In genomic region chr1:43367026-43367903, GRCh38 we compare ENCODE assay signal across 8 cellular contexts. TPM values are rescaled to one million over a fixed set of nuclear protein-coding genes. Genes with fewer than 3 reads are reported as not detected.
DNase-seq lines count a peak whose midpoint lies in the region; ATAC-seq and TF ChIP-seq lines count a peak whose summit lies in the region.

No MANE protein-coding gene starts in this region.

- no peak overlapping the region for H3K27ac ChIP-seq in H9 (ENCODE audit: insufficient read length, low read depth, low read length)

- H3K4me2 ChIP-seq in H9 (ENCODE audit: insufficient read depth, insufficient read length, low read length) = peak overlapping the region; percentile 78

- H2BK12ac ChIP-seq in H9 (ENCODE audit: insufficient read length, low read depth, low read length) = no peak overlapping the region

- H3K4me1 Mint-ChIP-seq in H9 = peaks cover 23 to 36% of the 10 kb centered on the region in 2 experiments
- peaks cover 48% of the 10 kb centered on the region for H3K4me1 Mint-ChIP-seq in activated T-cell treated with anti-CD3 and anti-CD28 coated beads, Interleukin-2, amount 50 U/mL, for 72 hours (ENCODE audit: low read depth)
- peaks cover 35% of the 10 kb centered on the region for H3K4me1 Mint-ChIP-seq in osteocyte (ENCODE audit: unreplicated experiment)

- no peak overlapping the region for H3K56ac ChIP-seq in H9 (ENCODE audit: insufficient read length, low read depth, low read length)

- H4K20me1 ChIP-seq in H9 (ENCODE audit: control insufficient read depth, insufficient read depth, insufficient read length) = no peaks in the 10 kb centered on the region

- H3K27me3 Mint-ChIP-seq in H9 (ENCODE audit: low read depth) (no peaks in the 10 kb centered on the region), osteocyte (ENCODE audit: unreplicated experiment) (no peaks in the 10 kb centered on the region)
- no peaks in the 10 kb centered on the region for H3K27me3 Mint-ChIP-seq in activated T-cell treated with anti-CD3 and anti-CD28 coated beads, Interleukin-2, amount 50 U/mL, for 72 hours (ENCODE audit: low read depth)

- peak overlapping the region; percentile 25 for H3K9ac ChIP-seq in H9 (ENCODE audit: extremely low read depth, insufficient read length, low read length)

- H3T11ph ChIP-seq in H9 (ENCODE audit: low read length) = no peak overlapping the region

- no peaks in the 10 kb centered on the region for H3K9me3 ChIP-seq in H9 (ENCODE audit: control insufficient read depth, low read depth, low read length)

- no peaks in the 10 kb centered on the region; the same call in 1 of the 2 replicates for H3K4me1 ChIP-seq in H9 (ENCODE audit: insufficient read depth, low read length)

- no peaks in the 10 kb centered on the region for H3K79me1 ChIP-seq in H9 (ENCODE audit: insufficient read depth, low read depth, low read length, poor library complexity, severe bottlenecking)

- no peak for TF ChIP-seq CTCF in GM12875 (IDR thresholded peaks at IDR 0.05; ENCODE audit: borderline replicate concordance, insufficient read depth, low read depth, low read length)
- no peak for TF ChIP-seq CTCF in H9 (conservative IDR thresholded peaks at IDR 0.05)
- TF ChIP-seq CTCF in NB4 (IDR thresholded peaks at IDR 0.05; ENCODE audit: low read depth, low read length) = no peak
- no peak for TF ChIP-seq CTCF in foreskin fibroblast (IDR thresholded peaks at IDR 0.05; ENCODE audit: low read depth, low read length)
- TF ChIP-seq CTCF in osteocyte (IDR thresholded peaks at IDR 0.05) = no peak

- TF ChIP-seq POLR2A in NB4 (IDR thresholded peaks at IDR 0.05; ENCODE audit: extremely low read depth, insufficient read length) = no peak

- no peak overlapping the region for H4K91ac ChIP-seq in H9 (ENCODE audit: insufficient read length, low read depth, low read length)

- H4K8ac ChIP-seq in H9 (replicated peaks; ENCODE audit: insufficient read length, low read depth, low read length) = no peak overlapping the region

- no peaks in the 10 kb centered on the region; the same call in 1 of the 2 replicates for H3K79me2 ChIP-seq in H9 (ENCODE audit: insufficient read depth, low read length)

- H2BK15ac ChIP-seq in H9 (ENCODE audit: low read depth, low read length) = no peak overlapping the region

- H3K4me3 ChIP-seq in GM12875 (ENCODE audit: low read depth, low read length) (peak overlapping the region; percentile 91), NB4 (ENCODE audit: low read depth, low read length) (peak overlapping the region; percentile 83), foreskin fibroblast (ENCODE audit: low read depth in 1 of 2, low read length in 2 of 2) (peak overlapping the region; percentile 85 to 90)

- DNase-seq in H9 (no peak), NB4 (ENCODE audit: low read depth) (no peak), foreskin fibroblast (peak; percentile 59 to 73), osteocyte (ENCODE audit: extremely low spot score, unreplicated experiment) (no peak), SHP77 treated with DMSO at 0.1 percent for 48 hours (lab: John Stamatoyannopoulos, UW) (no peak)
- DNase-seq in activated T-cell treated with anti-CD3 and anti-CD28 coated beads, Interleukin-2, amount 50 U/mL, for 72 hours = peak; percentile 37 to 48

- H3K36me3 Mint-ChIP-seq in H9 (ENCODE audit: insufficient read depth in 1 of 3, low read depth in 3 of 3) (peaks cover 17 to 30% (median 25%) of the 10 kb centered on the region in 3 experiments; a peak in 6 of 7 replicates), osteocyte (ENCODE audit: unreplicated experiment) (peaks cover 17% of the 10 kb centered on the region)
- peaks cover 6 to 19% of the 10 kb centered on the region in 2 donors for H3K36me3 Mint-ChIP-seq in activated T-cell treated with anti-CD3 and anti-CD28 coated beads, Interleukin-2, amount 50 U/mL, for 72 hours (ENCODE audit: insufficient read depth in 2 of 2)

- no peak overlapping the region for H3K23ac ChIP-seq in H9 (ENCODE audit: insufficient read length, low read depth, low read length)

- no peak overlapping the region for H2BK20ac ChIP-seq in H9 (ENCODE audit: low read depth, low read length, poor library complexity, severe bottlenecking)

- peak overlapping the region; percentile 53; the same call in 1 of the 2 replicates for H3K14ac ChIP-seq in H9 (ENCODE audit: insufficient read depth, low read length)

- no peak overlapping the region for H3K4ac ChIP-seq in H9 (ENCODE audit: low read depth, low read length)

- H2AK5ac ChIP-seq in H9 (ENCODE audit: insufficient read length, low read length) = no peak overlapping the region

- H3K23me2 ChIP-seq in H9 (ENCODE audit: insufficient read length, low read depth, low read length, poor library complexity, severe bottlenecking) = peaks cover 15% of the 10 kb centered on the region

- ATAC-seq in activated T-cell treated with anti-CD3 and anti-CD28 coated beads, Interleukin-2, amount 50 U/mL, for 72 hours (replicated peaks in 1 of 2) = peak; percentile 67 to 68
- no peak for ATAC-seq in GM21423 (IDR thresholded peaks at IDR 0.05; ENCODE audit: unreplicated experiment)

- H3K18ac ChIP-seq in H9 (ENCODE audit: insufficient read length, low read depth, low read length) = no peak overlapping the region

- H2BK120ac ChIP-seq in H9 (ENCODE audit: low read depth, low read length, poor library complexity, severe bottlenecking) = no peak overlapping the region

- H3K4me3 Mint-ChIP-seq in H9 (peak overlapping the region; percentile 74 to 86), osteocyte (ENCODE audit: unreplicated experiment) (peak overlapping the region; percentile 84)
- peak overlapping the region; percentile 94 for H3K4me3 Mint-ChIP-seq in activated T-cell treated with anti-CD3 and anti-CD28 coated beads, Interleukin-2, amount 50 U/mL, for 72 hours

- H3K9me3 Mint-ChIP-seq in H9 (no peaks in the 10 kb centered on the region), osteocyte (ENCODE audit: unreplicated experiment) (no peaks in the 10 kb centered on the region)
- no peaks in the 10 kb centered on the region for H3K9me3 Mint-ChIP-seq in activated T-cell treated with anti-CD3 and anti-CD28 coated beads, Interleukin-2, amount 50 U/mL, for 72 hours

- H3K27ac Mint-ChIP-seq in H9 (0 out of 7 replicates have a peak overlapping the region, but pooled peaks of 1 of the 3 experiments have one; percentile 44), osteocyte (ENCODE audit: unreplicated experiment) (peak overlapping the region; percentile 70)
- H3K27ac Mint-ChIP-seq in activated T-cell treated with anti-CD3 and anti-CD28 coated beads, Interleukin-2, amount 50 U/mL, for 72 hours = peak overlapping the region; percentile 78

- H3K27me3 ChIP-seq in H9 (ENCODE audit: insufficient read depth, low read length) = no peaks in the 10 kb centered on the region

- H2AFZ ChIP-seq in H9 (ENCODE audit: low read length) = no peak overlapping the region

- no peak overlapping the region for H2BK5ac ChIP-seq in H9 (ENCODE audit: insufficient read length, low read length)

- WGBS in H9 (ENCODE audit: extremely low coverage, insufficient read length, low lambda C conversion rate) = no CpG with 5 or more reads among the region's 48 CpGs

- no peak overlapping the region for H4K5ac ChIP-seq in H9 (ENCODE audit: insufficient read length, low read depth, low read length)

RNA-seq across cellular contexts. Expression of gene ELOVL1, which starts 0.5 kb away (rescaled TPM):
- total RNA-seq in H9 (2021) = 20.7 and 21.6 TPM in 2 replicates
- total RNA-seq in activated T-cell treated with anti-CD3 and anti-CD28 coated beads, Interleukin-2, amount 50 U/mL, for 72 hours = 10 to 100 TPM; 58.4 to 75.7 TPM
- total RNA-seq in osteocyte = 61.9 and 62.5 TPM in 2 replicates

RNA-seq across cellular contexts. Expression of gene CDC20, which starts 8.5 kb away (rescaled TPM):
- 246 and 251 TPM in 2 replicates for total RNA-seq in H9 (2021)
- total RNA-seq in activated T-cell treated with anti-CD3 and anti-CD28 coated beads, Interleukin-2, amount 50 U/mL, for 72 hours = 100 to 1,000 TPM; 108 to 163 TPM
- 15.2 and 18.7 TPM in 2 replicates for total RNA-seq in osteocyte

RNA-seq across cellular contexts. Expression of gene MED8, which starts 22.3 kb away (rescaled TPM):
- 19.1 and 23.0 TPM in 2 replicates for total RNA-seq in H9 (2021)
- 10 to 100 TPM; 64.2 to 71.1 TPM for total RNA-seq in activated T-cell treated with anti-CD3 and anti-CD28 coated beads, Interleukin-2, amount 50 U/mL, for 72 hours
- total RNA-seq in osteocyte = 39.8 and 40.4 TPM in 2 replicates

RNA-seq across cellular contexts. Expression of gene SZT2, which starts 22.4 kb away (rescaled TPM):
- total RNA-seq in H9 (2021) = 14.8 and 16.8 TPM in 2 replicates
- total RNA-seq in activated T-cell treated with anti-CD3 and anti-CD28 coated beads, Interleukin-2, amount 50 U/mL, for 72 hours = 10 to 100 TPM; 51.4 to 51.6 TPM
- total RNA-seq in osteocyte = 51.8 and 63.6 TPM in 2 replicates

RNA-seq across cellular contexts. Expression of gene MPL, which starts 29.6 kb away (rescaled TPM):
- total RNA-seq in H9 (2021) (0.35 TPM in 1 of 2 replicates, not detected in the other), osteocyte (not detected in 2 replicates)
- not detected for total RNA-seq in activated T-cell treated with anti-CD3 and anti-CD28 coated beads, Interleukin-2, amount 50 U/mL, for 72 hours

Comparison
In these comparisons a context has a peak if more than half of its experiments do, and no peak if none do; other contexts are left out.
1. DNase-seq: peak in activated T-cell treated with anti-CD3 and anti-CD28 coated beads, Interleukin-2, amount 50 U/mL, for 72 hours (2 of 2) and foreskin fibroblast (2 of 2); none in H9 (single experiment), NB4 (single experiment), osteocyte (single experiment) and SHP77 treated with DMSO at 0.1 percent for 48 hours (single experiment).
2. Peak in every context shown above with its lines, with median percentiles within 50 percentile points of each other: H3K4me3 ChIP-seq and H3K4me3 Mint-ChIP-seq.